ENCODE assay signal across 7 cellular contexts in genomic region chr19:13343514-13343913, GRCh38.
"Had no signal": no experiment of that assay in that cellular context is flagged by ENCODE, and none has a peak within 500 bp of the region (broad histone marks: within the 10 kb centered on the region; RNA-seq: fewer than 3 reads in every experiment).

No MANE protein-coding gene starts in this region.

- H3K36me3 ChIP-seq: HAP-1 had no signal

- H3K4me3 ChIP-seq: GM23338, HAP-1 had no signal

- ATAC-seq: GM23338 had no signal

- H3K9me3 ChIP-seq: HAP-1 had no signal

- H3K4me1 ChIP-seq: HAP-1 had no signal

- H3K9ac ChIP-seq: KMS-11 had no signal

- H3K4me3 Mint-ChIP-seq: GM23338 had no signal

- H3K27ac ChIP-seq: KMS-11 had no signal

- FAIRE-seq: HTR-8/SVneo had no signal

- H3K27ac Mint-ChIP-seq: GM23338 had no signal

- DNase-seq: H7, Karpas-422, KBM-7 had no signal

- H3K4me2 ChIP-seq: GM23338, KMS-11 had no signal

- H2AFZ ChIP-seq: GM23338 had no signal
